ENCODE assay signal across 18 cellular contexts in genomic region chr4:8337083-8337482, GRCh38.
DNase-seq lines count a peak whose midpoint lies in the region; ATAC-seq and TF ChIP-seq lines count a peak whose summit lies in the region.
"Had no signal": no experiment of that assay in that cellular context is flagged by ENCODE, and none has a peak within 500 bp of the region (broad histone marks: within the 10 kb centered on the region; RNA-seq: fewer than 3 reads in every experiment).

No MANE protein-coding gene starts in this region.

- H3K27ac ChIP-seq in HL-60 (replicated peaks) (peak overlapping the region; percentile 49), PC-9 (no peak overlapping the region), mammary epithelial cell (ENCODE audit: insufficient read depth, low read depth, low read length) (peak overlapping the region; percentile 75), neutrophil (peak overlapping the region; percentile 55), psoas muscle (no peak overlapping the region)

- dilution Hi-C loops in mammary epithelial cell (cut with HindIII; ENCODE audit: low sequenced_read_pairs) = no loop called here

- no peaks in the 10 kb centered on the region for H3K79me2 ChIP-seq in PC-9 (ENCODE audit: low read depth)
- no peaks in the 10 kb centered on the region for H3K79me2 ChIP-seq in mammary epithelial cell (ENCODE audit: insufficient read depth, low read length)

- TF ChIP-seq CTCF in HL-60 (IDR thresholded peaks at IDR 0.05; ENCODE audit: insufficient read depth, low read length) (no peak), PC-9 (conservative IDR thresholded peaks at IDR 0.05) (no peak), mammary epithelial cell (conservative IDR thresholded peaks at IDR 0.05 in 1 of 2, IDR thresholded peaks at IDR 0.05 in 1 of 2; ENCODE audit: extremely low read depth in 1 of 2, insufficient read depth in 1 of 2, low read depth in 1 of 2, low read length in 2 of 2) (no peak), neutrophil (IDR thresholded peaks at IDR 0.05) (no peak), psoas muscle (IDR thresholded peaks at IDR 0.05) (no peak)

- ATAC-seq in psoas muscle = no peak
- ATAC-seq in GM21367 (IDR thresholded peaks at IDR 0.05; ENCODE audit: unreplicated experiment) = no peak
- ATAC-seq in GM19035 (IDR thresholded peaks at IDR 0.05; ENCODE audit: unreplicated experiment) = no peak
- ATAC-seq: GM12878, GM23338 had no signal

- H4K20me1 ChIP-seq in PC-9 (ENCODE audit: insufficient read depth) (no peaks in the 10 kb centered on the region), mammary epithelial cell (ENCODE audit: insufficient read depth, low read length) (no peaks in the 10 kb centered on the region)

- peak in 1 of 2 experiments; percentile 43 for DNase-seq in HL-60 (ENCODE audit: low read depth in 1 of 2, low spot score in 1 of 2)
- no peak for DNase-seq in PC-9
- DNase-seq in mammary epithelial cell = no peak
- DNase-seq in psoas muscle = no peak
- DNase-seq: ACHN; BE2C; C1 segment of cervical spinal cord; CD4-positive, CD25-positive, alpha-beta regulatory T cell; CD8-positive, alpha-beta memory T cell; COR-L47; DMS 273 treated with DMSO at 0.1 percent for 48 hours; DND-41; HCEC 1CT had no signal

- CTCF ChIA-PET in PC-9 (lab: Charles Lee) (no interaction called here), mammary epithelial cell (lab: Charles Lee; ENCODE audit: low non-redundant PET) (no interaction called here)

- H3K9ac ChIP-seq in mammary epithelial cell (ENCODE audit: insufficient read depth, low read length) = no peak overlapping the region

- no peaks in the 10 kb centered on the region for H3K36me3 ChIP-seq in PC-9 (ENCODE audit: low read depth)
- no peaks in the 10 kb centered on the region for H3K36me3 ChIP-seq in mammary epithelial cell (ENCODE audit: insufficient read depth, low read length)
- H3K36me3 ChIP-seq in neutrophil = no peaks in the 10 kb centered on the region
- H3K36me3 ChIP-seq in psoas muscle (ENCODE audit: insufficient read depth in 1 of 2, low read depth in 1 of 2) = no peaks in the 10 kb centered on the region
- H3K36me3 ChIP-seq: BE2C had no signal

- BruUV-seq in PC-9 (replicated peaks; lab: Mats Ljungman, UMichigan) = no TSS peak
- no TSS peak for BruUV-seq in mammary epithelial cell (replicated peaks; lab: Mats Ljungman, UMichigan)

- in situ Hi-C loops in mammary epithelial cell (cut with MboI; ENCODE audit: low sequenced_read_pairs in 2 of 2) = loop anchor here in 1 of 2 donors (10.0 kb wide), 1 partner anchor 68 kb away; no protein-coding TSS in a partner anchor

- H3K9me2 ChIP-seq in PC-9 (ENCODE audit: insufficient read depth) = no peaks in the 10 kb centered on the region

- H3K4me3 ChIP-seq in HL-60 (replicated peaks; ENCODE audit: insufficient read depth, low read length) (no peak overlapping the region), PC-9 (no peak overlapping the region), mammary epithelial cell (replicated peaks in 1 of 3; ENCODE audit: insufficient read depth in 1 of 3, low read depth in 2 of 3, low read length in 3 of 3) (peak overlapping the region in 2 of 3 experiments; percentile 25 to 43), neutrophil (ENCODE audit: low read depth in 1 of 2, low read length in 1 of 2) (no peak overlapping the region), psoas muscle (no peak overlapping the region)
- H3K4me3 ChIP-seq: GM12878, GM23338 had no signal

- intact Hi-C loops in PC-9 (cut with micrococcal nuclease; ENCODE audit: unreplicated experiment) = no loop called here
- intact Hi-C loops in mammary epithelial cell (cut with micrococcal nuclease) = no loop called here
- intact Hi-C loops in psoas muscle (cut with DNase I) = no loop called here

- POLR2A ChIA-PET in PC-9 (lab: Charles Lee; ENCODE audit: unreplicated experiment) = no interaction called here

- 92% methylated on average over 2 of the region's 2 CpGs for WGBS in mammary epithelial cell (ENCODE audit: low coverage, missing lambda C conversion rate)
- 95 to 97% (median 96%) methylated on average over 2 of the region's 2 CpGs for WGBS in psoas muscle, 3 donors

- H2AFZ ChIP-seq in PC-9 = no peak overlapping the region
- peak overlapping the region; percentile 58 for H2AFZ ChIP-seq in mammary epithelial cell (ENCODE audit: low read depth, low read length)
- H2AFZ ChIP-seq: GM23338 had no signal

- H3F3A ChIP-seq in PC-9 (ENCODE audit: insufficient read depth, low read depth) = peaks cover 3% of the 10 kb centered on the region; the same call in 1 of the 2 replicates

- no peaks in the 10 kb centered on the region for H3K9me3 ChIP-seq in PC-9 (ENCODE audit: insufficient read depth, low read depth)
- no peaks in the 10 kb centered on the region for H3K9me3 ChIP-seq in mammary epithelial cell (replicated peaks; ENCODE audit: insufficient read depth, low read length)
- H3K9me3 ChIP-seq in neutrophil = no peaks in the 10 kb centered on the region
- H3K9me3 ChIP-seq in psoas muscle = no peaks in the 10 kb centered on the region

- H3K4me1 ChIP-seq in PC-9 (replicated peaks; ENCODE audit: insufficient read depth) (peaks cover 8% of the 10 kb centered on the region), mammary epithelial cell (ENCODE audit: insufficient read depth, low read length) (peaks cover 36% of the 10 kb centered on the region), neutrophil (ENCODE audit: control insufficient read depth in 1 of 2, insufficient read depth in 1 of 2, low read depth in 1 of 2, low read length in 1 of 2) (peaks cover 13 to 30% of the 10 kb centered on the region in 2 experiments), psoas muscle (peaks cover 19% of the 10 kb centered on the region)
- H3K4me1 ChIP-seq: BE2C had no signal

- H3K27me3 ChIP-seq in HL-60 (ENCODE audit: insufficient read depth, poor library complexity, severe bottlenecking) = no peaks in the 10 kb centered on the region
- no peaks in the 10 kb centered on the region for H3K27me3 ChIP-seq in PC-9 (ENCODE audit: insufficient read depth, low read depth)
- no peaks in the 10 kb centered on the region for H3K27me3 ChIP-seq in mammary epithelial cell (ENCODE audit: insufficient read depth, low read length)
- no peaks in the 10 kb centered on the region for H3K27me3 ChIP-seq in neutrophil
- H3K27me3 ChIP-seq in psoas muscle (ENCODE audit: insufficient read depth in 3 of 3, low read length in 2 of 3) = no peaks in the 10 kb centered on the region
- H3K27me3 ChIP-seq: BE2C had no signal

- H3K4me2 ChIP-seq in PC-9 = peak overlapping the region; percentile 36; the same call in 1 of the 2 replicates
- H3K4me2 ChIP-seq in mammary epithelial cell (ENCODE audit: insufficient read depth, low read depth, low read length) = peak overlapping the region; percentile 92
- H3K4me2 ChIP-seq: GM23338 had no signal

Comparison
In these comparisons a context has a peak if more than half of its experiments do, and no peak if none do; other contexts are left out.
1. H3K27ac ChIP-seq: peak in HL-60 (single experiment), mammary epithelial cell (single experiment) and neutrophil (single experiment); none in PC-9 (single experiment) and psoas muscle (single experiment).
2. H3K4me3 ChIP-seq: peak in mammary epithelial cell (2 of 3); none in HL-60 (single experiment), PC-9 (single experiment), neutrophil (0 of 2) and psoas muscle (single experiment).